In genomic region chr2:191432121-191432520, GRCh38 we compare ENCODE assay signal across 2 cellular contexts.
TF ChIP-seq lines count a peak whose summit lies in the region.

No MANE protein-coding gene starts in this region.

TF ChIP-seq in IMR-90, 13 proteins besides CTCF, POLR2A, EP300 and RAD21 (continued from another document):
- no peak for TF ChIP-seq MAZ (IDR thresholded peaks at IDR 0.05; ENCODE audit: borderline replicate concordance, low read depth, low read length)
TF ChIP-seq in IMR-90: peak in this region for 0.

TF ChIP-seq in SK-N-SH, 30 proteins besides CTCF, POLR2A, EP300 and RAD21 (continued from another document):
- no peak for TF ChIP-seq REST (IDR thresholded peaks at IDR 0.05; ENCODE audit: low read depth, low read length)
- TF ChIP-seq GATA2 (CRISPR knock-in tag; IDR thresholded peaks at IDR 0.05), result no peak
- no peak for TF ChIP-seq FOXJ3 (CRISPR knock-in tag; IDR thresholded peaks at IDR 0.05)
- TF ChIP-seq PBX3 (IDR thresholded peaks at IDR 0.05), result no peak
- TF ChIP-seq MAX (IDR thresholded peaks at IDR 0.05; ENCODE audit: low read depth), result no peak
- no peak for TF ChIP-seq TCF12 (IDR thresholded peaks at IDR 0.05)
- no peak for TF ChIP-seq ZBTB33 (IDR thresholded peaks at IDR 0.05; ENCODE audit: borderline replicate concordance, low read depth)
- no peak for TF ChIP-seq YY1 (IDR thresholded peaks at IDR 0.05; ENCODE audit: low read depth)
- TF ChIP-seq RFX5 (IDR thresholded peaks at IDR 0.05; ENCODE audit: low read length), result no peak
- no peak for TF ChIP-seq TAF1 (IDR thresholded peaks at IDR 0.05; ENCODE audit: borderline replicate concordance, low read depth, low read length)
- no peak for TF ChIP-seq USF2 (IDR thresholded peaks at IDR 0.05; ENCODE audit: borderline replicate concordance, low read depth, low read length)
- TF ChIP-seq EZH2phosphoT487 (IDR thresholded peaks at IDR 0.05; ENCODE audit: borderline replicate concordance, low read depth), result no peak
- no peak for TF ChIP-seq IRF3 (IDR thresholded peaks at IDR 0.05; ENCODE audit: low read depth, low read length)
- no peak for TF ChIP-seq USF1 (IDR thresholded peaks at IDR 0.05; ENCODE audit: borderline replicate concordance, low read depth)
- no peak for TF ChIP-seq ELF1 (IDR thresholded peaks at IDR 0.05)
